In the genomic region with DNA sequence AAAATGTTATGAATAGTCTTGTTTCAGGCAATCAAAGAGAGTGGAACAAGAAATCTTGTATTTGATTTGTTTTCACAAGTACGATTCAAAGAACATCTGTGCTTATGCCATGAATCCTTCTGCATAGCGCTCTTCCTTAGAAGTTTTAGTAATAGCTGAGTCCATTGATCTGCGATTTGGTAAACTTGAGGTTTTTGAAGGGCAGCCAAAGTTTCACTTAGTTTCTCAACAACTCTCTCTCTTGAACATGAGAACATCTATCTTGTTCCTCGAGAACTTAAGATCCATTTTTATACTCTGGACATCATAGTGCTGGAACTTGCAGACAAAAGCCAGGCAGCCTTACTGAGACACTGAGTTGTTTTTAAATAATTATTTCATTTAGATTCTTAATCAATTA, we compare ENCODE assay signal across 25 cellular contexts.
"Had no signal": no experiment of that assay in that cellular context is flagged by ENCODE, and none has a peak within 500 bp of the region (broad histone marks: within the 10 kb centered on the region; RNA-seq: fewer than 3 reads in every experiment).

No MANE protein-coding gene starts in this region.

- H3K9me3 ChIP-seq: SJCRH30 had no signal

- H3K36me3 ChIP-seq: SJCRH30 had no signal

- H3K27me3 ChIP-seq: SJCRH30 had no signal

- H3K4me3 ChIP-seq: K562, SJCRH30 had no signal

- H3K4me2 ChIP-seq: KMS-11 had no signal

- DNase-seq: Kasumi-1; MV-4-11; NCI-H1048; NCI-H1105; NCI-H1417; NCI-H146; NCI-H1694 treated with DMSO at 0.1 percent for 48 hours; NCI-H1930; NCI-H2081; NCI-H2107; NCI-H2227 treated with DMSO at 0.1 percent for 48 hours; NCI-H524; NCI-H526 treated with DMSO at 0.1 percent for 48 hours; NCI-H748 treated with DMSO at 0.1 percent for 48 hours; NK-92 treated with Interleukin-12 subunit alpha and Interleukin-12 subunit beta, amount 100 ng/mL, for 24 hours; PC-3; SHP77; SJCRH30 had no signal

- H3K4me1 ChIP-seq: SJCRH30 had no signal

- ATAC-seq: K562, Panc1, PC-3, SK-N-SH treated with all-trans-retinoic acid at 6 μM for 48 hours had no signal

- FAIRE-seq: HTR-8/SVneo, K562 had no signal

- H3K9ac ChIP-seq: KMS-11 had no signal

- H3K27ac ChIP-seq: HL-60, KMS-11, RWPE1, SJCRH30 had no signal
